Comparison of ENCODE assay signal across 1 cellular context in genomic region chr1:227777156-227777555, GRCh38.
TF ChIP-seq lines count a peak whose summit lies in the region.

No MANE protein-coding gene starts in this region.

TF ChIP-seq in IMR-90, 13 proteins besides CTCF, POLR2A, EP300 and RAD21:
- TF ChIP-seq RFX5 (IDR thresholded peaks at IDR 0.05; ENCODE audit: low read depth, low read length) (no peak), ELK1 (IDR thresholded peaks at IDR 0.05; ENCODE audit: borderline replicate concordance, low read depth, low read length) (no peak), MAZ (IDR thresholded peaks at IDR 0.05; ENCODE audit: borderline replicate concordance, low read depth, low read length) (no peak), CHD1 (IDR thresholded peaks at IDR 0.05; ENCODE audit: low read depth, low read length) (no peak), BHLHE40 (IDR thresholded peaks at IDR 0.05; ENCODE audit: low read depth, low read length) (no peak), MAFK (IDR thresholded peaks at IDR 0.05; ENCODE audit: low read depth, low read length) (no peak), SMC3 (IDR thresholded peaks at IDR 0.05; ENCODE audit: low read depth, low read length) (no peak), NFE2L2 (IDR thresholded peaks at IDR 0.05; ENCODE audit: low read depth, low read length) (no peak), MXI1 (IDR thresholded peaks at IDR 0.05; ENCODE audit: borderline replicate concordance, low read depth, low read length) (no peak), CEBPB (IDR thresholded peaks at IDR 0.05; ENCODE audit: low read depth, low read length) (no peak), FOS (IDR thresholded peaks at IDR 0.05; ENCODE audit: low read depth, low read length) (no peak), RCOR1 (IDR thresholded peaks at IDR 0.05; ENCODE audit: insufficient replicate concordance, low read length) (no peak)
- TF ChIP-seq, protein P1, sequence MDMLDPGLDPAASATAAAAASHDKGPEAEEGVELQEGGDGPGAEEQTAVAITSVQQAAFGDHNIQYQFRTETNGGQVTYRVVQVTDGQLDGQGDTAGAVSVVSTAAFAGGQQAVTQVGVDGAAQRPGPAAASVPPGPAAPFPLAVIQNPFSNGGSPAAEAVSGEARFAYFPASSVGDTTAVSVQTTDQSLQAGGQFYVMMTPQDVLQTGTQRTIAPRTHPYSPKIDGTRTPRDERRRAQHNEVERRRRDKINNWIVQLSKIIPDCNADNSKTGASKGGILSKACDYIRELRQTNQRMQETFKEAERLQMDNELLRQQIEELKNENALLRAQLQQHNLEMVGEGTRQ (IDR thresholded peaks at IDR 0.05; ENCODE audit: low read depth, low read length): no peak
